ENCODE assay signal across 16 cellular contexts in genomic region chr3:55687526-55687925, GRCh38.
"Had no signal": no experiment of that assay in that cellular context is flagged by ENCODE, and none has a peak within 500 bp of the region (broad histone marks: within the 10 kb centered on the region; RNA-seq: fewer than 3 reads in every experiment).

No MANE protein-coding gene starts in this region.

- ATAC-seq: activated naive CD4-positive, alpha-beta T cell treated with anti-CD3 and anti-CD28 coated beads, Interleukin-2, amount 50 U/mL, for 72 hours; mucosa of descending colon; naive thymus-derived CD8-positive, alpha-beta T cell; T-cell; upper lobe of right lung; WTC11 had no signal

- H3K4me3 ChIP-seq: mucosa of descending colon, prostate gland, upper lobe of right lung had no signal

- H3K27ac ChIP-seq: brain microvascular endothelial cell, prostate gland, upper lobe of right lung had no signal

- H3K9me3 ChIP-seq: mucosa of descending colon, prostate gland, upper lobe of right lung had no signal

- H3K36me3 ChIP-seq: brain microvascular endothelial cell, prostate gland, upper lobe of right lung had no signal

- DNase-seq: activated CD4-positive, alpha-beta T cell treated with anti-CD3 and anti-CD28 coated beads, Interleukin-2, amount 10 ng/mL, durations not matched to agents 24 days and 14 days; activated CD8-positive, alpha-beta memory T cell treated with anti-CD3 and anti-CD28 coated beads for 24 hours; cerebellar nuclear complex; dermis blood vessel endothelial cell; endodermal cell; hippocampal formation; mucosa of descending colon; naive thymus-derived CD8-positive, alpha-beta T cell; stimulated activated CD4-positive, alpha-beta T cell treated with anti-CD3 and anti-CD28 coated beads, Interleukin-4, amount 100 ng/mL, for 1 hour; stimulated activated CD8-positive, alpha-beta memory T cell treated with anti-CD3 and anti-CD28 coated beads, Interleukin-4, amount 100 ng/mL, for 48 hours; T-cell; upper lobe of right lung had no signal

- H3K4me1 ChIP-seq: prostate gland, upper lobe of right lung had no signal

- H3K27me3 ChIP-seq: brain microvascular endothelial cell, upper lobe of right lung had no signal
